16 cellular contexts compared by ENCODE assay signal in genomic region chr3:60809857-60810256, GRCh38.
DNase-seq lines count a peak whose midpoint lies in the region; ATAC-seq and TF ChIP-seq lines count a peak whose summit lies in the region.
"Had no signal": no experiment of that assay in that cellular context is flagged by ENCODE, and none has a peak within 500 bp of the region (broad histone marks: within the 10 kb centered on the region; RNA-seq: fewer than 3 reads in every experiment).

No MANE protein-coding gene starts in this region.

- no peak overlapping the region for H3K27ac ChIP-seq in heart right ventricle
- no peak overlapping the region for H3K27ac ChIP-seq in PC-3 (ENCODE audit: low read length)

- no peak overlapping the region for H3K27ac Mint-ChIP-seq in activated CD8-positive, alpha-beta T cell treated with anti-CD3 and anti-CD28 coated beads, Interleukin-2, amount 10 ng/mL, durations not matched to agents 7 days and 5 days
- H3K27ac Mint-ChIP-seq: activated T-helper 17 cell treated with anti-CD3 and anti-CD28 coated beads, Interleukin-2, amount 50 U/mL, for 72 hours had no signal

- peak; percentile 36 for ATAC-seq in Right ventricle myocardium superior (ENCODE audit: poor library complexity)
- no peak for ATAC-seq in heart right ventricle
- no peak for ATAC-seq in PC-3
- ATAC-seq in HG03571 (IDR thresholded peaks at IDR 0.05; ENCODE audit: unreplicated experiment), result no peak
- ATAC-seq in activated CD8-positive, alpha-beta T cell treated with anti-CD3 and anti-CD28 coated beads, Interleukin-2, amount 10 ng/mL, durations not matched to agents 7 days and 5 days, result no peak
- ATAC-seq: activated T-helper 17 cell treated with anti-CD3 and anti-CD28 coated beads, Interleukin-2, amount 50 U/mL, for 72 hours; mucosa of descending colon had no signal

- no peak for TF ChIP-seq POLR2A in lower leg skin (IDR thresholded peaks at IDR 0.05)

- DNase-seq in Right ventricle myocardium superior, result no peak
- DNase-seq in heart right ventricle, result no peak
- peak; percentile 73 for DNase-seq in PC-3
- peak; percentile 2 for DNase-seq in fibroblast of pulmonary artery (ENCODE audit: low read depth)
- DNase-seq in lower leg skin (ENCODE audit: low spot score in 2 of 2), result no peak
- no peak for DNase-seq in activated CD8-positive, alpha-beta T cell treated with anti-CD3 and anti-CD28 coated beads, Interleukin-2, amount 10 ng/mL, durations not matched to agents 7 days and 5 days
- no peak for DNase-seq in DMS79 (lab: John Stamatoyannopoulos, UW)
- DNase-seq: activated CD4-positive, alpha-beta T cell treated with anti-CD3 and anti-CD28 coated beads, Interleukin-2, amount 50 U/mL, for 4 hours; aorta; DMS153; mucosa of descending colon; NCI-H1105 treated with DMSO at 0.1 percent for 48 hours; NCI-H526; SIG-M5 had no signal

- H3K4me3 ChIP-seq in heart right ventricle, result no peak overlapping the region
- H3K4me3 ChIP-seq in PC-3 (ENCODE audit: low read length), result no peak overlapping the region
- H3K4me3 ChIP-seq in fibroblast of pulmonary artery (replicated peaks; ENCODE audit: low read depth, low read length), result no peak overlapping the region
- H3K4me3 ChIP-seq in lower leg skin (ENCODE audit: low read depth, poor library complexity, severe bottlenecking), result no peak overlapping the region
- H3K4me3 ChIP-seq: mucosa of descending colon had no signal

- H3K4me3 Mint-ChIP-seq in activated CD8-positive, alpha-beta T cell treated with anti-CD3 and anti-CD28 coated beads, Interleukin-2, amount 10 ng/mL, durations not matched to agents 7 days and 5 days, result no peak overlapping the region
- H3K4me3 Mint-ChIP-seq: activated T-helper 17 cell treated with anti-CD3 and anti-CD28 coated beads, Interleukin-2, amount 50 U/mL, for 72 hours had no signal

- TF ChIP-seq CTCF in heart right ventricle (IDR thresholded peaks at IDR 0.05) (no peak), PC-3 (conservative IDR thresholded peaks at IDR 0.05; ENCODE audit: low read depth, low read length) (no peak), fibroblast of pulmonary artery (IDR thresholded peaks at IDR 0.05; ENCODE audit: low read length, missing control alignments) (no peak), lower leg skin (IDR thresholded peaks at IDR 0.05) (no peak)

- H3K36me3 ChIP-seq in heart right ventricle (no peaks in the 10 kb centered on the region), PC-3 (ENCODE audit: low read depth, low read length) (no peaks in the 10 kb centered on the region)

- H3K4me2 ChIP-seq in PC-3 (ENCODE audit: low read length), result no peak overlapping the region

- no peaks in the 10 kb centered on the region for H3K9me2 ChIP-seq in PC-3 (replicated peaks; ENCODE audit: low read length)

- no peaks in the 10 kb centered on the region for H3K4me1 Mint-ChIP-seq in activated CD8-positive, alpha-beta T cell treated with anti-CD3 and anti-CD28 coated beads, Interleukin-2, amount 10 ng/mL, durations not matched to agents 7 days and 5 days (ENCODE audit: low read depth)
- H3K4me1 Mint-ChIP-seq: activated T-helper 17 cell treated with anti-CD3 and anti-CD28 coated beads, Interleukin-2, amount 50 U/mL, for 72 hours had no signal

- no TSS peak for BruUV-seq in PC-3 (replicated peaks; lab: Mats Ljungman, UMichigan)

- intact Hi-C loops in Right ventricle myocardium superior (cut with DNase I) (no loop called here), heart right ventricle (cut with DNase I) (loop anchor here in 1 of 10 donors (1.0 kb wide), 1 partner anchor 7 kb away; no protein-coding TSS in a partner anchor), PC-3 (cut with micrococcal nuclease) (no loop called here), lower leg skin (cut with DNase I; ENCODE audit: low total_unique reads) (no loop called here)

- no peaks in the 10 kb centered on the region for H3K79me2 ChIP-seq in PC-3 (ENCODE audit: low read length)

- H2AFZ ChIP-seq in PC-3 (ENCODE audit: low read length), result no peak overlapping the region

- H3K27me3 Mint-ChIP-seq in activated CD8-positive, alpha-beta T cell treated with anti-CD3 and anti-CD28 coated beads, Interleukin-2, amount 10 ng/mL, durations not matched to agents 7 days and 5 days (ENCODE audit: low read depth), result no peaks in the 10 kb centered on the region
- H3K27me3 Mint-ChIP-seq: activated T-helper 17 cell treated with anti-CD3 and anti-CD28 coated beads, Interleukin-2, amount 50 U/mL, for 72 hours had no signal

- WGBS in heart right ventricle, 2 donors, result 88 to 89% methylated on average over 2 of the region's 2 CpGs
- 33 to 54% methylated on average over 2 of the region's 2 CpGs for WGBS in lower leg skin, 2 donors

- H3K36me3 Mint-ChIP-seq in activated CD8-positive, alpha-beta T cell treated with anti-CD3 and anti-CD28 coated beads, Interleukin-2, amount 10 ng/mL, durations not matched to agents 7 days and 5 days (ENCODE audit: low read depth), result no peaks in the 10 kb centered on the region

- no peaks in the 10 kb centered on the region for H3K9me3 Mint-ChIP-seq in activated CD8-positive, alpha-beta T cell treated with anti-CD3 and anti-CD28 coated beads, Interleukin-2, amount 10 ng/mL, durations not matched to agents 7 days and 5 days (ENCODE audit: insufficient read depth)
- H3K9me3 Mint-ChIP-seq: activated T-helper 17 cell treated with anti-CD3 and anti-CD28 coated beads, Interleukin-2, amount 50 U/mL, for 72 hours had no signal

- H3K9me3 ChIP-seq in heart right ventricle (peaks cover 0 to 6% (median 0%) of the 10 kb centered on the region in 11 donors), PC-3 (ENCODE audit: low read length) (no peaks in the 10 kb centered on the region)
- H3K9me3 ChIP-seq: mucosa of descending colon had no signal

- H3K4me1 ChIP-seq in heart right ventricle (peaks cover 0 to 10% (median 0%) of the 10 kb centered on the region in 9 donors), PC-3 (ENCODE audit: insufficient read depth, low read length) (no peaks in the 10 kb centered on the region; the same call in 1 of the 2 replicates)

- H3K9ac ChIP-seq in PC-3 (ENCODE audit: low read length), result no peak overlapping the region

- no peaks in the 10 kb centered on the region for H3K27me3 ChIP-seq in heart right ventricle
- no peaks in the 10 kb centered on the region for H3K27me3 ChIP-seq in PC-3 (ENCODE audit: low read length)

- POLR2A ChIA-PET in PC-3 (lab: Charles Lee; ENCODE audit: unreplicated experiment), result no interaction called here
- POLR2A ChIA-PET in activated CD8-positive, alpha-beta T cell treated with anti-CD3 and anti-CD28 coated beads, Interleukin-2, amount 10 ng/mL, durations not matched to agents 7 days and 5 days (lab: Charles Lee), result no interaction called here

- no peaks in the 10 kb centered on the region for H4K20me1 ChIP-seq in PC-3 (ENCODE audit: low read length)

- CTCF ChIA-PET in PC-3 (lab: Charles Lee), result no interaction called here
- CTCF ChIA-PET in activated CD8-positive, alpha-beta T cell treated with anti-CD3 and anti-CD28 coated beads, Interleukin-2, amount 10 ng/mL, durations not matched to agents 7 days and 5 days (lab: Charles Lee), result interaction anchor here (1.6 kb wide), 1 partner anchor 11 kb away, joined by 5 read pairs; no protein-coding TSS in a partner anchor

- H3F3A ChIP-seq in PC-3 (ENCODE audit: low read length, unreplicated experiment), result no peaks in the 10 kb centered on the region

Comparison
In these comparisons a context has a peak if more than half of its experiments do, and no peak if none do; other contexts are left out.
1. DNase-seq: peak in PC-3 (single experiment) and fibroblast of pulmonary artery (single experiment); none in Right ventricle myocardium superior (single experiment), heart right ventricle (0 of 2), lower leg skin (0 of 2), activated CD8-positive, alpha-beta T cell treated with anti-CD3 and anti-CD28 coated beads, Interleukin-2, amount 10 ng/mL, durations not matched to agents 7 days and 5 days (single experiment) and DMS79 (single experiment).